In genomic region chr7:124843336-124843735, GRCh38 we compare ENCODE assay signal across 16 cellular contexts.
"Had no signal": no experiment of that assay in that cellular context is flagged by ENCODE, and none has a peak within 500 bp of the region (broad histone marks: within the 10 kb centered on the region; RNA-seq: fewer than 3 reads in every experiment).

No MANE protein-coding gene starts in this region.

- DNase-seq: activated CD4-positive, alpha-beta T cell treated with anti-CD3 and anti-CD28 coated beads for 48 hours; activated naive CD4-positive, alpha-beta T cell treated with anti-CD3 and anti-CD28 coated beads, Interleukin-2, amount 50 U/mL, for 16 hours; dorsolateral prefrontal cortex; foreskin keratinocyte; heart left ventricle; left colon; natural killer cell; sigmoid colon; stimulated activated CD4-positive, alpha-beta T cell treated with anti-CD3 and anti-CD28 coated beads, Interleukin-2, amount 100 ng/mL, for 24 hours; stimulated activated naive CD4-positive, alpha-beta T cell treated with Interleukin-2 at 50 U/mL for 16 hours; T-cell; T1000 had no signal

- H3K9me3 Mint-ChIP-seq: memory B cell, natural killer cell, T-cell, WTC11 had no signal

- H3K4me1 ChIP-seq: breast epithelium, foreskin keratinocyte, sigmoid colon had no signal

- H3K27me3 ChIP-seq: breast epithelium, dorsolateral prefrontal cortex, foreskin keratinocyte, heart left ventricle, sigmoid colon had no signal

- ATAC-seq: foreskin keratinocyte, heart left ventricle, left colon, natural killer cell, T-cell, WTC11 had no signal

- H3K4me1 Mint-ChIP-seq: memory B cell, natural killer cell had no signal

- H3K36me3 Mint-ChIP-seq: natural killer cell had no signal

- H3K27me3 Mint-ChIP-seq: memory B cell, T-cell had no signal

- H3K27ac ChIP-seq: breast epithelium, dorsolateral prefrontal cortex, foreskin keratinocyte, heart left ventricle, sigmoid colon, thoracic aorta had no signal

- H3K4me3 ChIP-seq: breast epithelium, dorsolateral prefrontal cortex, heart left ventricle, sigmoid colon, thoracic aorta had no signal

- H3K4me3 Mint-ChIP-seq: memory B cell, natural killer cell, T-cell, WTC11 had no signal

- H3K9me3 ChIP-seq: breast epithelium, heart left ventricle, sigmoid colon, thoracic aorta had no signal

- H3K27ac Mint-ChIP-seq: memory B cell, natural killer cell, T-cell, WTC11 had no signal
